In the genomic region with DNA sequence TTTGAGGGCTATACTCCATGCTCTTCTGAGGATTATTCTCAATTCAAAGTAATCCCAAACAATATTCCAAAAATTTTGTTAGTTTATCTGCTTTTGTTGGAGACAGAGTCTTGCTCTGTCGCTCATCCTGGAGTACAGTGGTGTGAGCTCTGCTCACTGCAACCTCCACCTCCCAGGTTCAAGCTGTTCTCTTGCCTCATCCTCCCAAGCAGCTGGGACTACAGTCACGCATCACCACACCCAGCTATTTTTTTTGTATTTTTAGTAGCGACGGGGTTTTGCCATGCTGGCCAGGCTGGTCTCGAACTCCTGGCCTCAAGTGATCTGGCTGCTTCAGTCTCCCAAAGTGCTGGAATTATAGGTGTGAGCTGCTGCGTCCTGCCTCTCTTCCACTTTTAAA, we compare ENCODE assay signal across 16 cellular contexts. TPM values are rescaled to one million over a fixed set of nuclear protein-coding genes. Genes with fewer than 3 reads are reported as not detected.
DNase-seq lines count a peak whose midpoint lies in the region; ATAC-seq and TF ChIP-seq lines count a peak whose summit lies in the region.
"Had no signal": no experiment of that assay in that cellular context is flagged by ENCODE, and none has a peak within 500 bp of the region (broad histone marks: within the 10 kb centered on the region; RNA-seq: fewer than 3 reads in every experiment).

No MANE protein-coding gene starts in this region.

- DNase-seq in stimulated activated naive CD8-positive, alpha-beta T cell treated with anti-CD3 and anti-CD28 coated beads, Interleukin-15, amount 100 ng/mL, for 72 hours = no peak
- DNase-seq in WTC11 (ENCODE audit: low spot score) (no peak), left kidney (ENCODE audit: low read depth, low spot score) (peak; percentile 42), medulla oblongata (ENCODE audit: extremely low spot score) (no peak), UCSD-AML1 (lab: John Stamatoyannopoulos, UW; ENCODE audit: unreplicated experiment) (no peak)
- DNase-seq in activated CD4-positive, alpha-beta memory T cell treated with anti-CD3 and anti-CD28 coated beads, Interleukin-2, amount 10 ng/mL, durations not matched to agents 7 days and 5 days = no peak
- DNase-seq in activated T-cell treated with anti-CD3 and anti-CD28 coated beads, Interleukin-2, amount 50 U/mL, for 24 hours = no peak
- DNase-seq: activated CD4-positive, alpha-beta memory T cell treated with anti-CD3 and anti-CD28 coated beads for 36 hours; activated naive CD4-positive, alpha-beta T cell treated with anti-CD3 and anti-CD28 coated beads for 36 hours; CD4-positive, alpha-beta memory T cell; DND-41; stimulated activated CD4-positive, alpha-beta T cell treated with anti-CD3 and anti-CD28 coated beads, Interleukin-4, amount 100 ng/mL, for 24 hours; T-helper 17 cell; WERI-Rb-1 had no signal

- H3K9me3 Mint-ChIP-seq in stimulated activated naive CD8-positive, alpha-beta T cell treated with anti-CD3 and anti-CD28 coated beads, Interleukin-15, Interleukin-2, amounts not matched to agents 100 ng/mL and 50 ng/mL, for 24 hours = peaks cover 18% of the 10 kb centered on the region
- H3K9me3 Mint-ChIP-seq in stimulated activated naive CD8-positive, alpha-beta T cell treated with anti-CD3 and anti-CD28 coated beads, Interleukin-15, amount 100 ng/mL, for 72 hours = no peaks in the 10 kb centered on the region
- peaks cover 6% of the 10 kb centered on the region for H3K9me3 Mint-ChIP-seq in WTC11
- H3K9me3 Mint-ChIP-seq in activated CD4-positive, alpha-beta memory T cell treated with anti-CD3 and anti-CD28 coated beads, Interleukin-2, amount 10 ng/mL, durations not matched to agents 7 days and 5 days = peaks cover 7% of the 10 kb centered on the region
- H3K9me3 Mint-ChIP-seq in activated T-cell treated with anti-CD3 and anti-CD28 coated beads, Interleukin-2, amount 50 U/mL, for 24 hours = peaks cover 6% of the 10 kb centered on the region

- no peak for TF ChIP-seq CTCF in WTC11 (IDR thresholded peaks at IDR 0.05)

- no peaks in the 10 kb centered on the region for H3K27me3 Mint-ChIP-seq in stimulated activated naive CD8-positive, alpha-beta T cell treated with anti-CD3 and anti-CD28 coated beads, Interleukin-15, Interleukin-2, amounts not matched to agents 100 ng/mL and 50 ng/mL, for 24 hours
- no peaks in the 10 kb centered on the region for H3K27me3 Mint-ChIP-seq in stimulated activated naive CD8-positive, alpha-beta T cell treated with anti-CD3 and anti-CD28 coated beads, Interleukin-15, amount 100 ng/mL, for 72 hours
- H3K27me3 Mint-ChIP-seq in WTC11 (ENCODE audit: low read depth) = no peaks in the 10 kb centered on the region
- no peaks in the 10 kb centered on the region for H3K27me3 Mint-ChIP-seq in activated CD4-positive, alpha-beta memory T cell treated with anti-CD3 and anti-CD28 coated beads, Interleukin-2, amount 10 ng/mL, durations not matched to agents 7 days and 5 days
- H3K27me3 Mint-ChIP-seq in activated T-cell treated with anti-CD3 and anti-CD28 coated beads, Interleukin-2, amount 50 U/mL, for 24 hours = no peaks in the 10 kb centered on the region
- H3K27me3 Mint-ChIP-seq: activated CD4-positive, alpha-beta memory T cell treated with anti-CD3 and anti-CD28 coated beads for 36 hours; CD4-positive, alpha-beta memory T cell; progenitor cell of endocrine pancreas; T-helper 17 cell had no signal

- no peak for ATAC-seq in stimulated activated naive CD8-positive, alpha-beta T cell treated with anti-CD3 and anti-CD28 coated beads, Interleukin-15, amount 100 ng/mL, for 72 hours
- ATAC-seq in WTC11 = 0 out of 2 replicates have a peak, but pooled peaks have one; percentile 23
- ATAC-seq: T-helper 17 cell had no signal

- H3K36me3 Mint-ChIP-seq in stimulated activated naive CD8-positive, alpha-beta T cell treated with anti-CD3 and anti-CD28 coated beads, Interleukin-15, Interleukin-2, amounts not matched to agents 100 ng/mL and 50 ng/mL, for 24 hours (ENCODE audit: low read depth) = peaks cover 71% of the 10 kb centered on the region
- peaks cover 14% of the 10 kb centered on the region for H3K36me3 Mint-ChIP-seq in WTC11
- peaks cover 50% of the 10 kb centered on the region for H3K36me3 Mint-ChIP-seq in activated CD4-positive, alpha-beta memory T cell treated with anti-CD3 and anti-CD28 coated beads, Interleukin-2, amount 10 ng/mL, durations not matched to agents 7 days and 5 days (ENCODE audit: low read depth)
- H3K36me3 Mint-ChIP-seq in activated T-cell treated with anti-CD3 and anti-CD28 coated beads, Interleukin-2, amount 50 U/mL, for 24 hours (ENCODE audit: low read depth) = peaks cover 50% of the 10 kb centered on the region

- no peak overlapping the region for H3K4me3 Mint-ChIP-seq in stimulated activated naive CD8-positive, alpha-beta T cell treated with anti-CD3 and anti-CD28 coated beads, Interleukin-15, Interleukin-2, amounts not matched to agents 100 ng/mL and 50 ng/mL, for 24 hours
- H3K4me3 Mint-ChIP-seq in stimulated activated naive CD8-positive, alpha-beta T cell treated with anti-CD3 and anti-CD28 coated beads, Interleukin-15, amount 100 ng/mL, for 72 hours = no peak overlapping the region
- H3K4me3 Mint-ChIP-seq in WTC11 = no peak overlapping the region
- H3K4me3 Mint-ChIP-seq in activated CD4-positive, alpha-beta memory T cell treated with anti-CD3 and anti-CD28 coated beads, Interleukin-2, amount 10 ng/mL, durations not matched to agents 7 days and 5 days = no peak overlapping the region
- no peak overlapping the region for H3K4me3 Mint-ChIP-seq in activated T-cell treated with anti-CD3 and anti-CD28 coated beads, Interleukin-2, amount 50 U/mL, for 24 hours
- H3K4me3 Mint-ChIP-seq: activated CD4-positive, alpha-beta memory T cell treated with anti-CD3 and anti-CD28 coated beads for 36 hours; activated naive CD4-positive, alpha-beta T cell treated with anti-CD3 and anti-CD28 coated beads for 36 hours; CD4-positive, alpha-beta memory T cell; T-helper 17 cell had no signal

- POLR2A ChIA-PET in WTC11 (lab: Charles Lee) = no interaction called here
- POLR2A ChIA-PET in activated CD4-positive, alpha-beta memory T cell treated with anti-CD3 and anti-CD28 coated beads, Interleukin-2, amount 10 ng/mL, durations not matched to agents 7 days and 5 days (lab: Charles Lee) = no interaction called here

- peaks cover 74% of the 10 kb centered on the region for H3K4me1 Mint-ChIP-seq in stimulated activated naive CD8-positive, alpha-beta T cell treated with anti-CD3 and anti-CD28 coated beads, Interleukin-15, Interleukin-2, amounts not matched to agents 100 ng/mL and 50 ng/mL, for 24 hours (ENCODE audit: low read depth)
- H3K4me1 Mint-ChIP-seq in stimulated activated naive CD8-positive, alpha-beta T cell treated with anti-CD3 and anti-CD28 coated beads, Interleukin-15, amount 100 ng/mL, for 72 hours = peaks cover 63% of the 10 kb centered on the region
- peaks cover 72% of the 10 kb centered on the region for H3K4me1 Mint-ChIP-seq in WTC11
- H3K4me1 Mint-ChIP-seq in activated CD4-positive, alpha-beta memory T cell treated with anti-CD3 and anti-CD28 coated beads, Interleukin-2, amount 10 ng/mL, durations not matched to agents 7 days and 5 days = peaks cover 2% of the 10 kb centered on the region
- peaks cover 70% of the 10 kb centered on the region for H3K4me1 Mint-ChIP-seq in activated T-cell treated with anti-CD3 and anti-CD28 coated beads, Interleukin-2, amount 50 U/mL, for 24 hours (ENCODE audit: low read depth)

- peak overlapping the region; percentile 15 for H3K27ac Mint-ChIP-seq in stimulated activated naive CD8-positive, alpha-beta T cell treated with anti-CD3 and anti-CD28 coated beads, Interleukin-15, Interleukin-2, amounts not matched to agents 100 ng/mL and 50 ng/mL, for 24 hours
- H3K27ac Mint-ChIP-seq in stimulated activated naive CD8-positive, alpha-beta T cell treated with anti-CD3 and anti-CD28 coated beads, Interleukin-15, amount 100 ng/mL, for 72 hours = peak overlapping the region in 1 of 2 donors; percentile 55
- peak overlapping the region; percentile 83 for H3K27ac Mint-ChIP-seq in WTC11
- no peak overlapping the region for H3K27ac Mint-ChIP-seq in activated CD4-positive, alpha-beta memory T cell treated with anti-CD3 and anti-CD28 coated beads, Interleukin-2, amount 10 ng/mL, durations not matched to agents 7 days and 5 days
- H3K27ac Mint-ChIP-seq in activated T-cell treated with anti-CD3 and anti-CD28 coated beads, Interleukin-2, amount 50 U/mL, for 24 hours = no peak overlapping the region
- H3K27ac Mint-ChIP-seq: activated CD4-positive, alpha-beta memory T cell treated with anti-CD3 and anti-CD28 coated beads for 36 hours; activated naive CD4-positive, alpha-beta T cell treated with anti-CD3 and anti-CD28 coated beads for 36 hours; T-helper 17 cell had no signal

- CTCF ChIA-PET in WTC11 (lab: Charles Lee) = interaction anchor here (0.6 kb wide), 1 partner anchor 11 kb away, joined by 3 read pairs; no protein-coding TSS in a partner anchor
- CTCF ChIA-PET in activated CD4-positive, alpha-beta memory T cell treated with anti-CD3 and anti-CD28 coated beads, Interleukin-2, amount 10 ng/mL, durations not matched to agents 7 days and 5 days (lab: Charles Lee) = interaction anchor here (0.9 kb wide), 1 partner anchor 14 kb away, joined by 3 read pairs; no protein-coding TSS in a partner anchor

TF ChIP-seq in WTC11, 78 proteins besides CTCF, POLR2A, EP300 and RAD21 (continues in another document):
- TF ChIP-seq, protein P1, sequence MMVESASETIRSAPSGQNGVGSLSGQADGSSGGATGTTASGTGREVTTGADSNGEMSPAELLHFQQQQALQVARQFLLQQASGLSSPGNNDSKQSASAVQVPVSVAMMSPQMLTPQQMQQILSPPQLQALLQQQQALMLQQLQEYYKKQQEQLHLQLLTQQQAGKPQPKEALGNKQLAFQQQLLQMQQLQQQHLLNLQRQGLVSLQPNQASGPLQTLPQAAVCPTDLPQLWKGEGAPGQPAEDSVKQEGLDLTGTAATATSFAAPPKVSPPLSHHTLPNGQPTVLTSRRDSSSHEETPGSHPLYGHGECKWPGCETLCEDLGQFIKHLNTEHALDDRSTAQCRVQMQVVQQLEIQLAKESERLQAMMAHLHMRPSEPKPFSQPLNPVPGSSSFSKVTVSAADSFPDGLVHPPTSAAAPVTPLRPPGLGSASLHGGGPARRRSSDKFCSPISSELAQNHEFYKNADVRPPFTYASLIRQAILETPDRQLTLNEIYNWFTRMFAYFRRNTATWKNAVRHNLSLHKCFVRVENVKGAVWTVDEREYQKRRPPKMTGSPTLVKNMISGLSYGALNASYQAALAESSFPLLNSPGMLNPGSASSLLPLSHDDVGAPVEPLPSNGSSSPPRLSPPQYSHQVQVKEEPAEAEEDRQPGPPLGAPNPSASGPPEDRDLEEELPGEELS (CRISPR knock-in tag; IDR thresholded peaks at IDR 0.05) = no peak

RNA-seq across cellular contexts. Expression of a gene that starts 39.1 kb away (rescaled TPM):
- total RNA-seq in WTC11 (2021) = 22.2 to 30.7 TPM (median 25.5 TPM) in 3 replicates
- 10 to 100 TPM; 24.6 to 24.8 TPM for total RNA-seq in activated CD4-positive, alpha-beta memory T cell treated with anti-CD3 and anti-CD28 coated beads, Interleukin-2, amount 10 ng/mL, durations not matched to agents 7 days and 5 days

Comparison
In these comparisons a context has a peak if more than half of its experiments do, and no peak if none do; other contexts are left out.
1. H3K27ac Mint-ChIP-seq: peak in stimulated activated naive CD8-positive, alpha-beta T cell treated with anti-CD3 and anti-CD28 coated beads, Interleukin-15, Interleukin-2, amounts not matched to agents 100 ng/mL and 50 ng/mL, for 24 hours (single experiment) and WTC11 (single experiment); none in activated CD4-positive, alpha-beta memory T cell treated with anti-CD3 and anti-CD28 coated beads, Interleukin-2, amount 10 ng/mL, durations not matched to agents 7 days and 5 days (single experiment) and activated T-cell treated with anti-CD3 and anti-CD28 coated beads, Interleukin-2, amount 50 U/mL, for 24 hours (single experiment).